In the genomic region with DNA sequence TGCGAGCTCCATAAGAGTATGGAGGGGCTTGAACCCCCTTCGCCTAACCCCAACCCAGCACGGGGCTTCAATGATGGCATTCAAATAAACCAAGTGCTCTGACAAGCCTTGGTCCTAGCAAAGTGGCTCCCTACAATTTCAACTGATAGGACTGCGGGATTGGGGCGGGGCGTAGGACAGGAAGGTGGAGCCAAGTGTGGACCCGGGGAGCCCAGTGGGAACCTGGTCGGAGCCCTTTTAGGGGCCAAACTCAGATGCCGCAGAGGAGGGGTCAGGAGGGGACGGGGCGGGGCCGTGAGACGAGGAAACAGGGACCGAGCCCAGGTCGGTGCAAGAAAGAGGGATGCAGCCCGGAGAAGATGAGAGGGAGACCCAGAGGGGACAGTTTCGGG, we compare ENCODE assay signal across 1 cellular context.
TF ChIP-seq lines count a peak whose summit lies in the region.

No MANE protein-coding gene starts in this region.

TF ChIP-seq in K562, 482 proteins besides CTCF, POLR2A, EP300 and RAD21:
- TF ChIP-seq MED1 (CRISPR knock-in tag; IDR thresholded peaks at IDR 0.05; ENCODE audit: borderline replicate concordance) (no peak), RBFOX2 (IDR thresholded peaks at IDR 0.05; ENCODE audit: low read depth, low read length) (0 out of 2 replicates have a peak, but pooled peaks have one; percentile 11), FIP1L1 (IDR thresholded peaks at IDR 0.05; ENCODE audit: low read depth, low read length, poor library complexity, severe bottlenecking) (no peak)
- TF ChIP-seq, protein P1, sequence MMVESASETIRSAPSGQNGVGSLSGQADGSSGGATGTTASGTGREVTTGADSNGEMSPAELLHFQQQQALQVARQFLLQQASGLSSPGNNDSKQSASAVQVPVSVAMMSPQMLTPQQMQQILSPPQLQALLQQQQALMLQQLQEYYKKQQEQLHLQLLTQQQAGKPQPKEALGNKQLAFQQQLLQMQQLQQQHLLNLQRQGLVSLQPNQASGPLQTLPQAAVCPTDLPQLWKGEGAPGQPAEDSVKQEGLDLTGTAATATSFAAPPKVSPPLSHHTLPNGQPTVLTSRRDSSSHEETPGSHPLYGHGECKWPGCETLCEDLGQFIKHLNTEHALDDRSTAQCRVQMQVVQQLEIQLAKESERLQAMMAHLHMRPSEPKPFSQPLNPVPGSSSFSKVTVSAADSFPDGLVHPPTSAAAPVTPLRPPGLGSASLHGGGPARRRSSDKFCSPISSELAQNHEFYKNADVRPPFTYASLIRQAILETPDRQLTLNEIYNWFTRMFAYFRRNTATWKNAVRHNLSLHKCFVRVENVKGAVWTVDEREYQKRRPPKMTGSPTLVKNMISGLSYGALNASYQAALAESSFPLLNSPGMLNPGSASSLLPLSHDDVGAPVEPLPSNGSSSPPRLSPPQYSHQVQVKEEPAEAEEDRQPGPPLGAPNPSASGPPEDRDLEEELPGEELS (CRISPR knock-in tag; IDR thresholded peaks at IDR 0.05; ENCODE audit: borderline replicate concordance) = 0 out of 2 replicates have a peak, but pooled peaks have one; percentile 4
